ENCODE assay signal across 1 cellular context in genomic region chr16:13896543-13897182, GRCh38.
TF ChIP-seq lines count a peak whose summit lies in the region.

No MANE protein-coding gene starts in this region.

TF ChIP-seq in H1, 55 proteins besides CTCF, POLR2A, EP300 and RAD21:
- TF ChIP-seq JUND (IDR thresholded peaks at IDR 0.05; ENCODE audit: low read length) (no peak), KDM1A (IDR thresholded peaks at IDR 0.05; ENCODE audit: borderline replicate concordance, low read length) (peak; percentile 85)
- TF ChIP-seq, protein P1, sequence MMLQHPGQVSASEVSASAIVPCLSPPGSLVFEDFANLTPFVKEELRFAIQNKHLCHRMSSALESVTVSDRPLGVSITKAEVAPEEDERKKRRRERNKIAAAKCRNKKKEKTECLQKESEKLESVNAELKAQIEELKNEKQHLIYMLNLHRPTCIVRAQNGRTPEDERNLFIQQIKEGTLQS (IDR thresholded peaks at IDR 0.05; ENCODE audit: insufficient read depth, low read depth, low read length), result no peak
